Comparison of ENCODE assay signal across 1 cellular context in the genomic region with DNA sequence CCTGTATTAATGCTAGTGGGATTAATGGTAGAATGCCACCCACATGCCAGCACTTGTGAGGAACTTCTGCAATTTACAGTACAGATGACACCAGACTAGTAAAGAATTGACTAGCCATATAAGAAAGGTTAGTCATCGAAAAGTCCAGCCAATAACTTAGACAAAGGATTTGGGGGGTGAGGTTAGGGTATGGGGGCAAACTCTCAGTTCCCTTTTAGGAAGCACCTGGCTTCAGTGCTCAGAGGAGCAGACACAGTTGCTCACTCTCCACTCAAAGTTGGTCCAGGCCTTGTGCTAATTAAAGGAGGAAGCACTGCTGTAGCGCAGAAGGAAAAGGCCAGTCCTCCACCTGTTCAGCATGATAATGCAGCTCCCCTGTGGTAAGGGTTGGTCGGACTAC.
TF ChIP-seq lines count a peak whose summit lies in the region.

No MANE protein-coding gene starts in this region.

TF ChIP-seq in GM12878, 131 proteins besides CTCF, POLR2A, EP300 and RAD21 (continued from another document):
- TF ChIP-seq, protein P1, sequence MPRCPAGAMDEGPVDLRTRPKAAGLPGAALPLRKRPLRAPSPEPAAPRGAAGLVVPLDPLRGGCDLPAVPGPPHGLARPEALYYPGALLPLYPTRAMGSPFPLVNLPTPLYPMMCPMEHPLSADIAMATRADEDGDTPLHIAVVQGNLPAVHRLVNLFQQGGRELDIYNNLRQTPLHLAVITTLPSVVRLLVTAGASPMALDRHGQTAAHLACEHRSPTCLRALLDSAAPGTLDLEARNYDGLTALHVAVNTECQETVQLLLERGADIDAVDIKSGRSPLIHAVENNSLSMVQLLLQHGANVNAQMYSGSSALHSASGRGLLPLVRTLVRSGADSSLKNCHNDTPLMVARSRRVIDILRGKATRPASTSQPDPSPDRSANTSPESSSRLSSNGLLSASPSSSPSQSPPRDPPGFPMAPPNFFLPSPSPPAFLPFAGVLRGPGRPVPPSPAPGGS (IDR thresholded peaks at IDR 0.05; ENCODE audit: borderline replicate concordance, insufficient read depth, low read depth, low read length, poor library complexity, severe bottlenecking): peak; percentile 92
- no peak for TF ChIP-seq FOS (IDR thresholded peaks at IDR 0.05; ENCODE audit: borderline replicate concordance, extremely low read depth, insufficient read length)
- TF ChIP-seq NR2C1 (IDR thresholded peaks at IDR 0.05): no peak
- TF ChIP-seq BMI1 (IDR thresholded peaks at IDR 0.05; ENCODE audit: borderline replicate concordance): peak; percentile 72
- no peak for TF ChIP-seq SMAD5 (IDR thresholded peaks at IDR 0.05; ENCODE audit: low read depth)
- TF ChIP-seq, protein P2, sequence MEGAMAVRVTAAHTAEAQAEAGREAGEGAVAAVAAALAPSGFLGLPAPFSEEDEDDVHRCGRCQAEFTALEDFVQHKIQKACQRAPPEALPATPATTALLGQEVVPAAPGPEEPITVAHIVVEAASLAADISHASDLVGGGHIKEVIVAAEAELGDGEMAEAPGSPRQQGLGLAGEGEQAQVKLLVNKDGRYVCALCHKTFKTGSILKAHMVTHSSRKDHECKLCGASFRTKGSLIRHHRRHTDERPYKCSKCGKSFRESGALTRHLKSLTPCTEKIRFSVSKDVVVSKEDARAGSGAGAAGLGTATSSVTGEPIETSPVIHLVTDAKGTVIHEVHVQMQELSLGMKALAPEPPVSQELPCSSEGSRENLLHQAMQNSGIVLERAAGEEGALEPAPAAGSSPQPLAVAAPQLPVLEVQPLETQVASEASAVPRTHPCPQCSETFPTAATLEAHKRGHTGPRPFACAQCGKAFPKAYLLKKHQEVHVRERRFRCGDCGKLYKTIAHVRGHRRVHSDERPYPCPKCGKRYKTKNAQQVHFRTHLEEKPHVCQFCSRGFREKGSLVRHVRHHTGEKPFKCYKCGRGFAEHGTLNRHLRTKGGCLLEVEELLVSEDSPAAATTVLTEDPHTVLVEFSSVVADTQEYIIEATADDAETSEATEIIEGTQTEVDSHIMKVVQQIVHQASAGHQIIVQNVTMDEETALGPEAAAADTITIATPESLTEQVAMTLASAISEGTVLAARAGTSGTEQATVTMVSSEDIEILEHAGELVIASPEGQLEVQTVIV (IDR thresholded peaks at IDR 0.05; ENCODE audit: borderline replicate concordance, partially characterized antibody): no peak
